Comparison of ENCODE assay signal across 1 cellular context in genomic region chr1:88398338-88398737, GRCh38.
TF ChIP-seq lines count a peak whose summit lies in the region.

No MANE protein-coding gene starts in this region.

TF ChIP-seq in H1, 55 proteins besides CTCF, POLR2A, EP300 and RAD21:
- TF ChIP-seq YY1 (IDR thresholded peaks at IDR 0.05; ENCODE audit: low read depth, low read length) (no peak), CHD2 (IDR thresholded peaks at IDR 0.05; ENCODE audit: low read length) (no peak), PHF8 (conservative IDR thresholded peaks at IDR 0.05; ENCODE audit: low read depth, low read length) (no peak), KDM4A (IDR thresholded peaks at IDR 0.05; ENCODE audit: low read depth, low read length, severe bottlenecking) (no peak), MAX (IDR thresholded peaks at IDR 0.05) (no peak), SP4 (IDR thresholded peaks at IDR 0.05; ENCODE audit: low read length) (no peak), TAF1 (IDR thresholded peaks at IDR 0.05; ENCODE audit: low read depth, low read length) (no peak), JUN (IDR thresholded peaks at IDR 0.05; ENCODE audit: low read depth, low read length) (no peak), TBP (IDR thresholded peaks at IDR 0.05; ENCODE audit: low read depth, low read length) (no peak), NRF1 (IDR thresholded peaks at IDR 0.05; ENCODE audit: low read depth, low read length) (no peak), ATF2 (IDR thresholded peaks at IDR 0.05; ENCODE audit: low read length) (no peak), HDAC2 (IDR thresholded peaks at IDR 0.05; ENCODE audit: borderline replicate concordance in 1 of 2, low read depth in 2 of 2, low read length in 2 of 2) (no peak), SIRT6 (IDR thresholded peaks at IDR 0.05; ENCODE audit: low read length) (no peak), SAP30 (IDR thresholded peaks at IDR 0.05; ENCODE audit: insufficient read depth, insufficient replicate concordance, low read length) (no peak), SP2 (IDR thresholded peaks at IDR 0.05; ENCODE audit: low read length) (no peak), KDM5A (IDR thresholded peaks at IDR 0.05; ENCODE audit: low read length) (no peak), EGR1 (IDR thresholded peaks at IDR 0.05; ENCODE audit: borderline replicate concordance, low read depth, low read length) (no peak), E2F6 (IDR thresholded peaks at IDR 0.05) (no peak)
